Comparison of ENCODE assay signal across 11 cellular contexts in genomic region chr2:109217362-109218086, GRCh38.
DNase-seq lines count a peak whose midpoint lies in the region; ATAC-seq and TF ChIP-seq lines count a peak whose summit lies in the region.
"Had no signal": no experiment of that assay in that cellular context is flagged by ENCODE, and none has a peak within 500 bp of the region (broad histone marks: within the 10 kb centered on the region; RNA-seq: fewer than 3 reads in every experiment).

No MANE protein-coding gene starts in this region.

- no peaks in the 10 kb centered on the region for H3K9me3 ChIP-seq in upper lobe of right lung
- H3K9me3 ChIP-seq: SJCRH30 had no signal

- H3K36me3 Mint-ChIP-seq in activated T-helper 1 cell treated with anti-CD3 and anti-CD28 coated beads, Interleukin-12 subunit alpha, Interleukin-12 subunit beta, Interleukin-2, Interleukin-4 antibody, amounts not matched to agents 30 ng/mL and 10 ng/mL and 1 ng/mL, durations not matched to agents 14 hours and 24 hours and 36 hours (ENCODE audit: low read depth): peaks cover 2% of the 10 kb centered on the region
- H3K36me3 Mint-ChIP-seq in immature natural killer cell: peaks cover 0 to 6% (median 3%) of the 10 kb centered on the region in 3 donors

- intact Hi-C loops in cardiac septum (cut with DNase I) (no loop called here), Right ventricle myocardium superior (cut with DNase I) (no loop called here), upper lobe of right lung (cut with DNase I) (no loop called here)
- intact Hi-C loops in activated T-helper 1 cell treated with anti-CD3 and anti-CD28 coated beads, Interleukin-12 subunit alpha, Interleukin-12 subunit beta, Interleukin-2, Interleukin-4 antibody, amounts not matched to agents 30 ng/mL and 10 ng/mL and 1 ng/mL, durations not matched to agents 14 hours and 24 hours and 36 hours (cut with micrococcal nuclease): loop anchor here (5.0 to 10.0 kb wide), 4 partner anchors 115 to 623 kb away; partner anchors contain the start of gene CCDC138

- H3K27ac Mint-ChIP-seq in activated T-helper 1 cell treated with anti-CD3 and anti-CD28 coated beads, Interleukin-12 subunit alpha, Interleukin-12 subunit beta, Interleukin-2, Interleukin-4 antibody, amounts not matched to agents 30 ng/mL and 10 ng/mL and 1 ng/mL, durations not matched to agents 14 hours and 24 hours and 36 hours: peak overlapping the region; percentile 61
- H3K27ac Mint-ChIP-seq in immature natural killer cell: peak overlapping the region in 3 of 6 donors; percentile 26 to 54 (median 36)

- peak overlapping the region; percentile 49 for H3K27ac ChIP-seq in upper lobe of right lung
- H3K27ac ChIP-seq: SJCRH30 had no signal

- peaks cover 66% of the 10 kb centered on the region for H3K4me1 Mint-ChIP-seq in activated T-helper 1 cell treated with anti-CD3 and anti-CD28 coated beads, Interleukin-12 subunit alpha, Interleukin-12 subunit beta, Interleukin-2, Interleukin-4 antibody, amounts not matched to agents 30 ng/mL and 10 ng/mL and 1 ng/mL, durations not matched to agents 14 hours and 24 hours and 36 hours (ENCODE audit: low read depth)
- H3K4me1 Mint-ChIP-seq in immature natural killer cell: peaks cover 66 to 69% of the 10 kb centered on the region in 2 donors

- no peaks in the 10 kb centered on the region for H3K36me3 ChIP-seq in upper lobe of right lung
- H3K36me3 ChIP-seq: SJCRH30 had no signal

- no peak overlapping the region for H3K4me3 ChIP-seq in upper lobe of right lung
- H3K4me3 ChIP-seq: SJCRH30 had no signal

- no peak for ATAC-seq in Right ventricle myocardium superior (ENCODE audit: poor library complexity)
- no peak for ATAC-seq in upper lobe of right lung
- ATAC-seq in GM19328 (IDR thresholded peaks at IDR 0.05; ENCODE audit: unreplicated experiment): no peak
- ATAC-seq: HCT116 had no signal

- H3K9me3 Mint-ChIP-seq in activated T-helper 1 cell treated with anti-CD3 and anti-CD28 coated beads, Interleukin-12 subunit alpha, Interleukin-12 subunit beta, Interleukin-2, Interleukin-4 antibody, amounts not matched to agents 30 ng/mL and 10 ng/mL and 1 ng/mL, durations not matched to agents 14 hours and 24 hours and 36 hours: peaks cover 7% of the 10 kb centered on the region
- H3K9me3 Mint-ChIP-seq in immature natural killer cell: peaks cover 0 to 3% (median 0%) of the 10 kb centered on the region in 6 donors

- no peaks in the 10 kb centered on the region for H3K27me3 ChIP-seq in upper lobe of right lung
- H3K27me3 ChIP-seq: SJCRH30 had no signal

- H3K27me3 Mint-ChIP-seq in activated T-helper 1 cell treated with anti-CD3 and anti-CD28 coated beads, Interleukin-12 subunit alpha, Interleukin-12 subunit beta, Interleukin-2, Interleukin-4 antibody, amounts not matched to agents 30 ng/mL and 10 ng/mL and 1 ng/mL, durations not matched to agents 14 hours and 24 hours and 36 hours (ENCODE audit: insufficient read depth): peaks cover 48% of the 10 kb centered on the region
- peaks cover 25 to 39% (median 36%) of the 10 kb centered on the region in 3 donors for H3K27me3 Mint-ChIP-seq in immature natural killer cell (ENCODE audit: low read depth in 3 of 3)

- peaks cover 22% of the 10 kb centered on the region for H3K4me1 ChIP-seq in upper lobe of right lung

- TF ChIP-seq CTCF in upper lobe of right lung (IDR thresholded peaks at IDR 0.05): no peak

- DNase-seq in cardiac septum (ENCODE audit: low spot score) (peak; percentile 65), Right ventricle myocardium superior (no peak), immature natural killer cell (no peak), upper lobe of right lung (peak; percentile 51), NCI-H345 treated with DMSO at 0.1 percent for 48 hours (lab: John Stamatoyannopoulos, UW; ENCODE audit: unreplicated experiment) (no peak), SKM-1 (lab: John Stamatoyannopoulos, UW; ENCODE audit: unreplicated experiment) (no peak)
- DNase-seq in activated T-helper 1 cell treated with anti-CD3 and anti-CD28 coated beads, Interleukin-12 subunit alpha, Interleukin-12 subunit beta, Interleukin-2, Interleukin-4 antibody, amounts not matched to agents 30 ng/mL and 10 ng/mL and 1 ng/mL, durations not matched to agents 14 hours and 24 hours and 36 hours (ENCODE audit: low spot score): no peak
- DNase-seq: stimulated activated CD4-positive, alpha-beta T cell treated with anti-CD3 and anti-CD28 coated beads, Interleukin-15, amount 100 ng/mL, for 24 hours had no signal

- H3K4me3 Mint-ChIP-seq in activated T-helper 1 cell treated with anti-CD3 and anti-CD28 coated beads, Interleukin-12 subunit alpha, Interleukin-12 subunit beta, Interleukin-2, Interleukin-4 antibody, amounts not matched to agents 30 ng/mL and 10 ng/mL and 1 ng/mL, durations not matched to agents 14 hours and 24 hours and 36 hours: peak overlapping the region; percentile 41
- H3K4me3 Mint-ChIP-seq in immature natural killer cell: peak overlapping the region; percentile 40 to 80 (median 71)

Comparison
In these comparisons a context has a peak if more than half of its experiments do, and no peak if none do; other contexts are left out.
1. DNase-seq: peak in cardiac septum (single experiment) and upper lobe of right lung (single experiment); none in Right ventricle myocardium superior (single experiment), activated T-helper 1 cell treated with anti-CD3 and anti-CD28 coated beads, Interleukin-12 subunit alpha, Interleukin-12 subunit beta, Interleukin-2, Interleukin-4 antibody, amounts not matched to agents 30 ng/mL and 10 ng/mL and 1 ng/mL, durations not matched to agents 14 hours and 24 hours and 36 hours (single experiment), immature natural killer cell (0 of 3), NCI-H345 treated with DMSO at 0.1 percent for 48 hours (single experiment) and SKM-1 (single experiment).